Comparison of ENCODE assay signal across 37 cellular contexts in genomic region chr5:151553695-151554094, GRCh38. TPM values are rescaled to one million over a fixed set of nuclear protein-coding genes. Genes with fewer than 3 reads are reported as not detected.
"Had no signal": no experiment of that assay in that cellular context is flagged by ENCODE, and none has a peak within 500 bp of the region (broad histone marks: within the 10 kb centered on the region; RNA-seq: fewer than 3 reads in every experiment).

No MANE protein-coding gene starts in this region.

- H3K27ac ChIP-seq: KMS-11 had no signal

- H3K4me3 ChIP-seq: MG63 had no signal

- H3K4me2 ChIP-seq: KMS-11 had no signal

- H3K9me3 ChIP-seq: MG63 had no signal

- H3K36me3 ChIP-seq: MG63 had no signal

- H3K9ac ChIP-seq: KMS-11 had no signal

- DNase-seq: Karpas-422, Kasumi-1, KG1, MG63, MM.1S, MV-4-11, NCI-H1048, NCI-H1092, NCI-H1092 treated with DMSO at 0.1 percent for 48 hours, NCI-H1105, NCI-H1105 treated with DMSO at 0.1 percent for 48 hours, NCI-H1417, NCI-H1417 treated with DMSO at 0.1 percent for 48 hours, NCI-H1436, NCI-H1436 treated with DMSO at 0.1 percent for 48 hours, NCI-H146, NCI-H1694, NCI-H1694 treated with DMSO at 0.1 percent for 48 hours, NCI-H187, NCI-H187 treated with DMSO at 0.1 percent for 48 hours, NCI-H1930, NCI-H2029, NCI-H2029 treated with DMSO at 0.1 percent for 48 hours, NCI-H2081, NCI-H2081 treated with DMSO at 0.1 percent for 48 hours, NCI-H2107, NCI-H2171, NCI-H2171 treated with DMSO at 0.1 percent for 48 hours, NCI-H2227 treated with DMSO at 0.1 percent for 48 hours, NCI-H226, NCI-H345, NCI-H446, NCI-H446 treated with DMSO at 0.1 percent for 48 hours, NCI-H510A had no signal

RNA-seq across cellular contexts. Expression of gene FAT2, which starts 37.4 kb away (rescaled TPM):
- total RNA-seq: LHCN-M2, NCI-H460 had no signal
